ENCODE assay signal across 19 cellular contexts in the genomic region with DNA sequence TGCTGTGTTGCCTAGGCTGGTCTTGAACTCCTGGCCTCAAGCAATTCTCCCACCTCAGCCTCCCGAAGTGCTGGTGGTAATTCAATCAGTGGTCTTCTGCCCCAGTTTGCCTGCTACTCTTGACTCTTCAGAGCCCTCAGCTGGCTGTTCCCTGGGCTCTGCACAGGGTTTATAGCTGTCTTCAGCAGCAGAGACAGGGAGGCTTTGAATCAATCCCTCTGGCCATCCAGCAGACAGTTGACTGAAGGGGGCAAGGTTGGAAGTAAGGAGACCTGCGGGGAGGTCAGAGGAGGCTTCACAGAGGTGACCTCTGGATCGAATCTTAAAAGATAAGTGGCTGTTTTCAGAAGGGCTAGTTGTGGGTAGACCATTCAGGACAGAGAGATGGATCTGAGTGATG. TPM values are rescaled to one million over a fixed set of nuclear protein-coding genes. Genes with fewer than 3 reads are reported as not detected.
A peak's percentile ranks its signal among the peaks of the same experiment; 100 is the strongest.
DNase-seq lines count a peak whose midpoint lies in the region; TF ChIP-seq lines count a peak whose summit lies in the region.
"Had no signal": no experiment of that assay in that cellular context is flagged by ENCODE, and none has a peak within 500 bp of the region (broad histone marks: within the 10 kb centered on the region; RNA-seq: fewer than 3 reads in every experiment).

No MANE protein-coding gene starts in this region.

- intact Hi-C loops in transverse colon (cut with DNase I; ENCODE audit: low total_unique reads) = no loop called here

- 63 to 80% methylated on average over 2 to 3 of the region's 3 CpGs for WGBS in transverse colon (ENCODE audit: low coverage in 1 of 2), 2 donors

- no peak overlapping the region for H3K4me3 Mint-ChIP-seq in T-helper 2 cell treated with Interferon-gamma antibody and Interleukin-4, amounts not matched to agents 5 μg/mL and 100 μg/mL, for 36 hours
- H3K4me3 Mint-ChIP-seq in chondrocyte (ENCODE audit: unreplicated experiment) = no peak overlapping the region

- H3K36me3 Mint-ChIP-seq in T-helper 2 cell treated with Interferon-gamma antibody and Interleukin-4, amounts not matched to agents 5 μg/mL and 100 μg/mL, for 36 hours (ENCODE audit: low read depth) = peaks cover 2% of the 10 kb centered on the region
- H3K36me3 Mint-ChIP-seq in chondrocyte (ENCODE audit: low read depth) = no peaks in the 10 kb centered on the region

- DNase-seq in T-helper 2 cell treated with Interferon-gamma antibody and Interleukin-4, amounts not matched to agents 5 μg/mL and 100 μg/mL, for 36 hours (ENCODE audit: low spot score) = no peak
- DNase-seq in T-helper 2 cell (no peak), chondrocyte (ENCODE audit: low spot score) (peak; percentile 34), transverse colon (no peak), inferior parietal cortex (ENCODE audit: extremely low spot score) (no peak), NCI-H1417 treated with DMSO at 0.1 percent for 48 hours (lab: John Stamatoyannopoulos, UW) (no peak)
- peak; percentile 22 for DNase-seq in stimulated activated CD4-positive, alpha-beta T cell treated with anti-CD3 and anti-CD28 coated beads, Interleukin-15, amount 100 ng/mL, for 24 hours
- no peak for DNase-seq in stimulated activated CD4-positive, alpha-beta T cell treated with anti-CD3 and anti-CD28 coated beads, Interleukin-4, amount 100 ng/mL, for 24 hours
- DNase-seq: 8988T, AML-193, amygdala, cortex of kidney, DMS79 treated with DMSO at 0.1 percent for 48 hours, NCI-H187, NCI-H526 treated with DMSO at 0.1 percent for 48 hours, trophoblast cell had no signal

- H3K4me1 Mint-ChIP-seq in T-helper 2 cell treated with Interferon-gamma antibody and Interleukin-4, amounts not matched to agents 5 μg/mL and 100 μg/mL, for 36 hours (ENCODE audit: low read depth) = peaks cover 24% of the 10 kb centered on the region
- H3K4me1 Mint-ChIP-seq in chondrocyte (ENCODE audit: low read depth) = peaks cover 11% of the 10 kb centered on the region

- H3K27ac Mint-ChIP-seq in T-helper 2 cell treated with Interferon-gamma antibody and Interleukin-4, amounts not matched to agents 5 μg/mL and 100 μg/mL, for 36 hours = peak overlapping the region; percentile 17
- H3K27ac Mint-ChIP-seq in chondrocyte (ENCODE audit: unreplicated experiment) = no peak overlapping the region

- no peaks in the 10 kb centered on the region for H3K27me3 ChIP-seq in transverse colon

- TF ChIP-seq POLR2A in transverse colon (IDR thresholded peaks at IDR 0.05) = no peak

- no peaks in the 10 kb centered on the region for H3K27me3 Mint-ChIP-seq in T-helper 2 cell treated with Interferon-gamma antibody and Interleukin-4, amounts not matched to agents 5 μg/mL and 100 μg/mL, for 36 hours (ENCODE audit: low read depth)
- H3K27me3 Mint-ChIP-seq in chondrocyte (ENCODE audit: low read depth) = peaks cover 4% of the 10 kb centered on the region

- H3K4me3 ChIP-seq in transverse colon = no peak overlapping the region
- H3K4me3 ChIP-seq: GM12878, lung had no signal

- H3K36me3 ChIP-seq in transverse colon = no peaks in the 10 kb centered on the region

- TF ChIP-seq CTCF in chondrocyte (IDR thresholded peaks at IDR 0.05) (no peak), transverse colon (IDR thresholded peaks at IDR 0.05) (no peak)

- no peak overlapping the region for H3K27ac ChIP-seq in transverse colon
- H3K27ac ChIP-seq: RWPE1 had no signal

- H3K9me3 ChIP-seq in transverse colon = no peaks in the 10 kb centered on the region

- no peak for TF ChIP-seq EP300 in transverse colon (IDR thresholded peaks at IDR 0.05; ENCODE audit: low read depth)

- H3K9me3 Mint-ChIP-seq in T-helper 2 cell treated with Interferon-gamma antibody and Interleukin-4, amounts not matched to agents 5 μg/mL and 100 μg/mL, for 36 hours = peaks cover 7% of the 10 kb centered on the region
- peaks cover 4% of the 10 kb centered on the region for H3K9me3 Mint-ChIP-seq in chondrocyte (ENCODE audit: low read depth)

- in situ Hi-C loops in transverse colon (cut with MboI; ENCODE audit: low pct_ligation_motif_present in 1 of 4, low pct_unique_long_range_greater_than_20kb in 1 of 4, low sequenced_read_pairs in 3 of 4) = loop anchor here in 1 of 4 donors (25.0 kb wide), 1 partner anchor 111 kb away; a partner anchor contains a TSS

- peaks cover 0 to 12% (median 5%) of the 10 kb centered on the region in 4 donors for H3K4me1 ChIP-seq in transverse colon

RNA-seq across cellular contexts. Expression of a gene that starts 26.0 kb away (rescaled TPM):
- total RNA-seq in chondrocyte (34.2 to 36.1 TPM (median 35.5 TPM) in 3 replicates), transverse colon (10 to 100 TPM; 26.6 to 46.5 (median 37.5) TPM)

RNA-seq across cellular contexts. Expression of a gene that starts 43.8 kb away (rescaled TPM):
- total RNA-seq in chondrocyte = 61.6 to 68.3 TPM (median 66.4 TPM) in 3 replicates
- 10 to 100 TPM; 13.8 to 96.1 (median 49.6) TPM for total RNA-seq in transverse colon

RNA-seq across cellular contexts. Expression of a gene that starts 43.9 kb away (rescaled TPM):
- total RNA-seq in chondrocyte = 9.1 to 16.9 TPM (median 16.4 TPM) in 3 replicates
- total RNA-seq in transverse colon = 10 to 100 TPM in 2 of 4 donors, 1 to 10 TPM in 2; 6.6 to 24.9 (median 11.8) TPM

Comparison
In these comparisons a context has a peak if more than half of its experiments do, and no peak if none do; other contexts are left out.
1. DNase-seq: peak in stimulated activated CD4-positive, alpha-beta T cell treated with anti-CD3 and anti-CD28 coated beads, Interleukin-15, amount 100 ng/mL, for 24 hours (single experiment) and chondrocyte (single experiment); none in T-helper 2 cell treated with Interferon-gamma antibody and Interleukin-4, amounts not matched to agents 5 μg/mL and 100 μg/mL, for 36 hours (single experiment), T-helper 2 cell (0 of 5), stimulated activated CD4-positive, alpha-beta T cell treated with anti-CD3 and anti-CD28 coated beads, Interleukin-4, amount 100 ng/mL, for 24 hours (single experiment), transverse colon (single experiment), inferior parietal cortex (single experiment) and NCI-H1417 treated with DMSO at 0.1 percent for 48 hours (single experiment).